Comparison of ENCODE assay signal across 23 cellular contexts in genomic region chr6:39553029-39553428, GRCh38.
"Had no signal": no experiment of that assay in that cellular context is flagged by ENCODE, and none has a peak within 500 bp of the region (broad histone marks: within the 10 kb centered on the region; RNA-seq: fewer than 3 reads in every experiment).

No MANE protein-coding gene starts in this region.

- H3K27ac ChIP-seq: ascending aorta, KMS-11, SJSA1 had no signal

- H3K4me3 Mint-ChIP-seq: activated CD8-positive, alpha-beta T cell treated with anti-CD3 and anti-CD28 coated beads, Interleukin-2, amount 10 ng/mL, durations not matched to agents 7 days and 5 days; activated naive CD4-positive, alpha-beta T cell treated with anti-CD3 and anti-CD28 coated beads, Interleukin-2, amount 50 U/mL, for 24 hours; T-helper 1 cell treated with Interleukin-12 subunit alpha and Interleukin-12 subunit beta and Interleukin-4 antibody, amounts not matched to agents 30 μg/mL and 1 μg/mL, for 36 hours had no signal

- H3K36me3 ChIP-seq: ascending aorta, SJSA1 had no signal

- DNase-seq: activated CD4-positive, alpha-beta T cell treated with anti-CD3 and anti-CD28 coated beads for 48 hours; activated CD4-positive, alpha-beta T cell treated with anti-CD3 and anti-CD28 coated beads, Interleukin-2, amount 50 U/mL, for 4 hours; activated CD4-positive, CD25-positive, alpha-beta regulatory T cell treated with anti-CD3 and anti-CD28 coated beads, Interleukin-2, amount 50 U/mL, for 72 hours; activated CD8-positive, alpha-beta memory T cell treated with anti-CD3 and anti-CD28 coated beads, Interleukin-2, amount 50 U/mL, for 48 hours; activated CD8-positive, alpha-beta T cell treated with anti-CD3 and anti-CD28 coated beads, Interleukin-2, amount 10 ng/mL, durations not matched to agents 7 days and 5 days; activated T-cell treated with anti-CD3 and anti-CD28 coated beads, Interleukin-2, amount 50 U/mL, for 1 hour; cerebellar nuclear complex; MM.1S; NCI-H1105; NCI-H1436; NCI-H1694 treated with DMSO at 0.1 percent for 48 hours; NCI-H2029 treated with DMSO at 0.1 percent for 48 hours; NCI-H345; NCI-H510A treated with DMSO at 0.1 percent for 48 hours; NCI-H69; NK-92 treated with Interleukin-12 subunit alpha and Interleukin-12 subunit beta, amount 100 ng/mL, for 24 hours; PC-3; SHP77 had no signal

- H3K9ac ChIP-seq: KMS-11 had no signal

- H3K4me1 ChIP-seq: SJSA1 had no signal

- H3K4me3 ChIP-seq: ascending aorta, SJSA1 had no signal

- H3K27ac Mint-ChIP-seq: activated CD8-positive, alpha-beta T cell treated with anti-CD3 and anti-CD28 coated beads, Interleukin-2, amount 10 ng/mL, durations not matched to agents 7 days and 5 days; activated naive CD4-positive, alpha-beta T cell treated with anti-CD3 and anti-CD28 coated beads, Interleukin-2, amount 50 U/mL, for 24 hours; T-helper 1 cell treated with Interleukin-12 subunit alpha and Interleukin-12 subunit beta and Interleukin-4 antibody, amounts not matched to agents 30 μg/mL and 1 μg/mL, for 36 hours had no signal

- H3K4me1 Mint-ChIP-seq: activated naive CD4-positive, alpha-beta T cell treated with anti-CD3 and anti-CD28 coated beads, Interleukin-2, amount 50 U/mL, for 24 hours had no signal

- H3K9me3 ChIP-seq: ascending aorta, SJSA1 had no signal

- H3K9me3 Mint-ChIP-seq: activated naive CD4-positive, alpha-beta T cell treated with anti-CD3 and anti-CD28 coated beads, Interleukin-2, amount 50 U/mL, for 24 hours; T-helper 1 cell treated with Interleukin-12 subunit alpha and Interleukin-12 subunit beta and Interleukin-4 antibody, amounts not matched to agents 30 μg/mL and 1 μg/mL, for 36 hours had no signal

- ATAC-seq: activated CD8-positive, alpha-beta T cell treated with anti-CD3 and anti-CD28 coated beads, Interleukin-2, amount 10 ng/mL, durations not matched to agents 7 days and 5 days; PC-3 had no signal

- H3K36me3 Mint-ChIP-seq: activated naive CD4-positive, alpha-beta T cell treated with anti-CD3 and anti-CD28 coated beads, Interleukin-2, amount 50 U/mL, for 24 hours had no signal

- H3K27me3 ChIP-seq: ascending aorta, SJSA1 had no signal
